Comparison of ENCODE assay signal across 1 cellular context in genomic region chr20:36010081-36010480, GRCh38.
TF ChIP-seq lines count a peak whose summit lies in the region.

No MANE protein-coding gene starts in this region.

TF ChIP-seq in H1, 55 proteins besides CTCF, POLR2A, EP300 and RAD21:
- TF ChIP-seq JUN (IDR thresholded peaks at IDR 0.05; ENCODE audit: low read depth, low read length) (no peak), NRF1 (IDR thresholded peaks at IDR 0.05; ENCODE audit: low read depth, low read length) (no peak), KDM4A (IDR thresholded peaks at IDR 0.05; ENCODE audit: low read depth, low read length, severe bottlenecking) (no peak), ATF2 (IDR thresholded peaks at IDR 0.05; ENCODE audit: low read length) (no peak), CEBPB (IDR thresholded peaks at IDR 0.05; ENCODE audit: low read depth, low read length) (no peak), YY1 (IDR thresholded peaks at IDR 0.05; ENCODE audit: low read depth, low read length) (no peak), MAFK (IDR thresholded peaks at IDR 0.05; ENCODE audit: low read depth, low read length) (no peak), SP4 (IDR thresholded peaks at IDR 0.05; ENCODE audit: low read length) (no peak), ZNF274 (IDR thresholded peaks at IDR 0.05; ENCODE audit: borderline replicate concordance, extremely low read depth, low read length) (no peak), ASH2L (IDR thresholded peaks at IDR 0.05; ENCODE audit: low read length) (no peak), TCF12 (IDR thresholded peaks at IDR 0.05; ENCODE audit: low read depth, low read length) (no peak), GTF2F1 (IDR thresholded peaks at IDR 0.05; ENCODE audit: borderline replicate concordance, low read depth, low read length) (no peak), HDAC6 (IDR thresholded peaks at IDR 0.05; ENCODE audit: low read depth, low read length) (no peak), RXRA (IDR thresholded peaks at IDR 0.05; ENCODE audit: insufficient read depth, low read depth, low read length) (no peak), EGR1 (IDR thresholded peaks at IDR 0.05; ENCODE audit: borderline replicate concordance, low read depth, low read length) (no peak), SAP30 (IDR thresholded peaks at IDR 0.05; ENCODE audit: insufficient read depth, insufficient replicate concordance, low read length) (no peak), JUND (IDR thresholded peaks at IDR 0.05; ENCODE audit: low read length) (no peak)
